Comparison of ENCODE assay signal across 1 cellular context in genomic region chr13:30585748-30586262, GRCh38.
TF ChIP-seq lines count a peak whose summit lies in the region.

No MANE protein-coding gene starts in this region.

TF ChIP-seq in K562, 482 proteins besides CTCF, POLR2A, EP300 and RAD21 (continued from another document and continues in another):
- TF ChIP-seq SMARCB1 (IDR thresholded peaks at IDR 0.05; ENCODE audit: insufficient read length, low read depth) (no peak), MLLT1 (IDR thresholded peaks at IDR 0.05) (peak in 1 of 2 experiments; percentile 93; a peak in 2 of 4 replicates), ZNF354B (CRISPR knock-in tag; IDR thresholded peaks at IDR 0.05) (no peak), MAFF (IDR thresholded peaks at IDR 0.05; ENCODE audit: low read length) (peak; percentile 75), HLTF (IDR thresholded peaks at IDR 0.05) (no peak), SRF (CRISPR knock-in tag; IDR thresholded peaks at IDR 0.05) (no peak), MAFK (IDR thresholded peaks at IDR 0.05; ENCODE audit: low read length) (peak; percentile 62; the same call in 1 of the 2 replicates), ZNF175 (CRISPR knock-in tag; IDR thresholded peaks at IDR 0.05; ENCODE audit: low read depth) (no peak), ZNF23 (CRISPR knock-in tag; IDR thresholded peaks at IDR 0.05) (no peak), MCM7 (IDR thresholded peaks at IDR 0.05) (no peak), ZNF277 (CRISPR knock-in tag; IDR thresholded peaks at IDR 0.05; ENCODE audit: borderline replicate concordance) (no peak), TBL1XR1 (IDR thresholded peaks at IDR 0.05; ENCODE audit: low read length in 2 of 2) (0 out of 4 replicates have a peak, but pooled peaks of 1 of the 2 experiments have one; percentile 43), SPI1 (IDR thresholded peaks at IDR 0.05; ENCODE audit: borderline replicate concordance, low read depth, low read length) (no peak), ZKSCAN1 (IDR thresholded peaks at IDR 0.05; ENCODE audit: low read depth, low read length) (no peak), HEY1 (CRISPR knock-in tag; IDR thresholded peaks at IDR 0.05; ENCODE audit: borderline replicate concordance) (no peak), ZNF644 (tag; IDR thresholded peaks at IDR 0.05; ENCODE audit: low read depth) (no peak), LARP7 (IDR thresholded peaks at IDR 0.05) (no peak), FOS (IDR thresholded peaks at IDR 0.05; ENCODE audit: extremely low read depth, insufficient read length) (no peak), ETV6 (IDR thresholded peaks at IDR 0.05; ENCODE audit: borderline replicate concordance in 1 of 2, low read depth in 2 of 2, low read length in 1 of 2) (no peak), ETV6 (CRISPR knock-in tag; IDR thresholded peaks at IDR 0.05; ENCODE audit: borderline replicate concordance) (no peak), JUND (IDR thresholded peaks at IDR 0.05; ENCODE audit: borderline replicate concordance, low read depth, low read length) (peak; percentile 38; the same call in 1 of the 2 replicates), JUND (tag; IDR thresholded peaks at IDR 0.05; ENCODE audit: borderline replicate concordance, low read depth, low read length) (no peak), ETV1 (tag; conservative IDR thresholded peaks at IDR 0.05; ENCODE audit: low read depth) (peak; percentile 30; the same call in 1 of the 2 replicates), RB1 (IDR thresholded peaks at IDR 0.05; ENCODE audit: low read depth) (no peak), ZNF79 (CRISPR knock-in tag; IDR thresholded peaks at IDR 0.05; ENCODE audit: low read depth) (no peak), ZNF444 (CRISPR knock-in tag; IDR thresholded peaks at IDR 0.05) (no peak), RUNX1 (IDR thresholded peaks at IDR 0.05; ENCODE audit: low read depth) (no peak), HDAC3 (IDR thresholded peaks at IDR 0.05; ENCODE audit: borderline replicate concordance, partially characterized antibody) (peak; percentile 52), JUN (IDR thresholded peaks at IDR 0.05; ENCODE audit: borderline replicate concordance, low read depth, low read length) (0 out of 2 replicates have a peak, but pooled peaks have one; percentile 7), JUN (CRISPR knock-in tag; IDR thresholded peaks at IDR 0.05; ENCODE audit: borderline replicate concordance) (no peak), ZNF407 (IDR thresholded peaks at IDR 0.05; ENCODE audit: low read depth) (no peak), ZNF143 (CRISPR knock-in tag; IDR thresholded peaks at IDR 0.05) (no peak), ZMIZ1 (IDR thresholded peaks at IDR 0.05; ENCODE audit: low read depth in 2 of 2, low read length in 2 of 2) (peak in 1 of 2 experiments; percentile 52; a peak in 1 of 4 replicates), CBX8 (IDR thresholded peaks at IDR 0.05; ENCODE audit: borderline replicate concordance, extremely low read depth, low read depth, low read length, poor library complexity, severe bottlenecking) (no peak), ZNF449 (CRISPR knock-in tag; IDR thresholded peaks at IDR 0.05) (no peak), SP2 (IDR thresholded peaks at IDR 0.05; ENCODE audit: extremely low read depth, low read depth, low read length, poor library complexity, severe bottlenecking) (no peak), PHB (CRISPR knock-in tag; IDR thresholded peaks at IDR 0.05) (no peak), MTF1 (CRISPR knock-in tag; IDR thresholded peaks at IDR 0.05; ENCODE audit: borderline replicate concordance) (no peak), MAX (CRISPR knock-in tag; IDR thresholded peaks at IDR 0.05) (no peak), FOSL1 (tag; conservative IDR thresholded peaks at IDR 0.05) (peak; percentile 90), CEBPG (CRISPR knock-in tag; IDR thresholded peaks at IDR 0.05) (no peak), CEBPG (tag; conservative IDR thresholded peaks at IDR 0.05 in 1 of 2, IDR thresholded peaks at IDR 0.05 in 1 of 2) (no peak), SFPQ (IDR thresholded peaks at IDR 0.05; ENCODE audit: low read depth, low read length) (no peak), HCFC1 (IDR thresholded peaks at IDR 0.05; ENCODE audit: low read depth, low read length) (no peak), ZNF586 (CRISPR knock-in tag; conservative IDR thresholded peaks at IDR 0.05) (no peak), CSDE1 (IDR thresholded peaks at IDR 0.05) (no peak), ZNF511 (CRISPR knock-in tag; IDR thresholded peaks at IDR 0.05) (no peak), NEUROD1 (IDR thresholded peaks at IDR 0.05; ENCODE audit: borderline replicate concordance, low read depth, low read length, partially characterized antibody) (no peak), SMAD4 (CRISPR knock-in tag; conservative IDR thresholded peaks at IDR 0.05) (no peak), ZBTB8A (IDR thresholded peaks at IDR 0.05; ENCODE audit: partially characterized antibody) (no peak), NRF1 (conservative IDR thresholded peaks at IDR 0.05 in 1 of 2, IDR thresholded peaks at IDR 0.05 in 1 of 2) (no peak)
